Comparison of ENCODE assay signal across 24 cellular contexts in the genomic region with DNA sequence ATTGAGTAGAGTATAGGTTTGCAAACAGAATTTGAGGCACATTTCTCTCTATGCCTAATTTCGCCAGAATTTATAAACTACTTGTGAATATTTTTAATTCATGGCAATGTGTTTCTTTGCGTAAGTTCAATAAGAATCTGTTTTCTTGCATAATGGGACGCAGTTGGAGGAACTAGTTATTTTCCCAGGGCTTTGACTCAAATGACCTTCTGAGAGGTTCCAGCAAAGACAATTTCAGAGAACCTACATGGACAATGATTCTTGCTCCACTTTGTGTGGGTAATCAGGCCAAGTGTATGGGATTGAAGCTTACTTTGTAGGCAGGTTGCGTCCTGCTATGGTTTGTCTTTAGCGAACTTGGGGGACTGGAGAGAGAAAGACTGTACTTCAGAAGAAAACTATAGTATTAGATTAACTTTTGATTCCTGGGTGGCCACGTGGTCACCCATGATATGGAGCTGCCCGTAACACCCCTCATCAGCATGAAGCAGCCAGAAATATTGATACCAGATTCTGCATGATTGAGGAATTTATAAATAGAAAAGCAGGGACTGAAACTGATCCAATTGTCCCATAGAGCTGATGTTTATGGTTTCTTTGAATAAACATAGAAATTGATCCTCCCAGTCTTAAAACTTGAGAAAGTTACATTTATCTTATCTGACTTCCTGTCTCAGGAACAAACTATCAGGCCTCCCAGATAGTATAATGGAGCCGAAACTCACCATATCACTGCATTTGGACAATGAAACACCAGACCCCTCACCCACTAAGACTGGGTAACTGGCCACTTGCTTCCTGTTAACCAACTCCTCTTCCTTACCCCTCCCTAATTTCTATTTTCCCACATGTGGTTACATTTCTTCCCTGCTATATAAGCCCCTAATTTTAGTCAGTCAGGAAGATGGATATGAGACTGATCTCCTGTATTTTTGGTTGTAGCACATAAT.
"Had no signal": no experiment of that assay in that cellular context is flagged by ENCODE, and none has a peak within 500 bp of the region (broad histone marks: within the 10 kb centered on the region; RNA-seq: fewer than 3 reads in every experiment).

No MANE protein-coding gene starts in this region.

- ATAC-seq: left colon; left lung; lower lobe of right lung; natural killer cell; psoas muscle; stimulated activated memory B cell treated with anti-CD40 and anti-IgM and Interleukin-4, amounts not matched to agents 10 μg/mL and 1 μg/mL and 100 μg/mL, for 72 hours; stimulated activated naive CD8-positive, alpha-beta T cell treated with anti-CD3 and anti-CD28 coated beads, Interleukin-15, amount 100 ng/mL, for 72 hours had no signal

- H3K27ac ChIP-seq: left lung, lower lobe of right lung, ovary, psoas muscle, right lobe of liver, tibial nerve, uterus had no signal

- H3K4me2 ChIP-seq: smooth muscle cell had no signal

- H3K27me3 Mint-ChIP-seq: stimulated activated naive CD8-positive, alpha-beta T cell treated with anti-CD3 and anti-CD28 coated beads, Interleukin-15, amount 100 ng/mL, for 72 hours; type B pancreatic cell had no signal

- H3K36me3 Mint-ChIP-seq: naive B cell; natural killer cell; stimulated activated memory B cell treated with anti-CD40 and anti-IgM and Interleukin-4, amounts not matched to agents 10 μg/mL and 1 μg/mL and 100 μg/mL, for 72 hours; type B pancreatic cell had no signal

- H3K27ac Mint-ChIP-seq: naive B cell; natural killer cell; stimulated activated memory B cell treated with anti-CD40 and anti-IgM and Interleukin-4, amounts not matched to agents 10 μg/mL and 1 μg/mL and 100 μg/mL, for 72 hours; stimulated activated naive CD8-positive, alpha-beta T cell treated with anti-CD3 and anti-CD28 coated beads, Interleukin-15, amount 100 ng/mL, for 72 hours; type B pancreatic cell had no signal

- H3K27me3 ChIP-seq: left lung, ovary, right lobe of liver, tibial nerve, uterus had no signal

- H3K9me3 ChIP-seq: left lung, lower lobe of right lung, ovary, psoas muscle, right lobe of liver, tibial nerve, uterus had no signal

- H3K4me3 ChIP-seq: left lung, lower lobe of right lung, ovary, psoas muscle, right lobe of liver, smooth muscle cell, tibial nerve, uterus had no signal

- DNase-seq: hippocampal formation; kidney glomerular epithelial cell; left colon; left lung; lower lobe of right lung; mammary epithelial cell; naive B cell; natural killer cell; ovary; posterior cingulate gyrus; psoas muscle; right lobe of liver; stimulated activated CD4-positive, alpha-beta T cell treated with anti-CD3 and anti-CD28 coated beads, Interleukin-1b, Interleukin-23, amount 100 ng/mL, for 48 hours; stimulated activated CD4-positive, alpha-beta T cell treated with anti-CD3 and anti-CD28 coated beads, Interleukin-2, amount 100 ng/mL, for 48 hours; stimulated activated CD4-positive, alpha-beta T cell treated with anti-CD3 and anti-CD28 coated beads, Interleukin-4, amount 100 ng/mL, for 4 hours; stimulated activated CD8-positive, alpha-beta memory T cell treated with anti-CD3 and anti-CD28 coated beads, Interleukin-4, amount 100 ng/mL, for 48 hours; stimulated activated naive CD4-positive, alpha-beta T cell treated with Interleukin-2 at 50 U/mL for 16 hours; stimulated activated naive CD8-positive, alpha-beta T cell treated with anti-CD3 and anti-CD28 coated beads, Interleukin-15, amount 100 ng/mL, for 72 hours; substantia nigra; uterus had no signal

- H3K4me1 ChIP-seq: left lung, lower lobe of right lung, psoas muscle, right lobe of liver, tibial nerve, uterus had no signal

- H3K9me3 Mint-ChIP-seq: stimulated activated memory B cell treated with anti-CD40 and anti-IgM and Interleukin-4, amounts not matched to agents 10 μg/mL and 1 μg/mL and 100 μg/mL, for 72 hours; stimulated activated naive CD8-positive, alpha-beta T cell treated with anti-CD3 and anti-CD28 coated beads, Interleukin-15, amount 100 ng/mL, for 72 hours; type B pancreatic cell had no signal

- H3K4me1 Mint-ChIP-seq: naive B cell; natural killer cell; stimulated activated memory B cell treated with anti-CD40 and anti-IgM and Interleukin-4, amounts not matched to agents 10 μg/mL and 1 μg/mL and 100 μg/mL, for 72 hours; stimulated activated naive CD8-positive, alpha-beta T cell treated with anti-CD3 and anti-CD28 coated beads, Interleukin-15, amount 100 ng/mL, for 72 hours had no signal

- H3K4me3 Mint-ChIP-seq: naive B cell; natural killer cell; stimulated activated memory B cell treated with anti-CD40 and anti-IgM and Interleukin-4, amounts not matched to agents 10 μg/mL and 1 μg/mL and 100 μg/mL, for 72 hours; stimulated activated naive CD8-positive, alpha-beta T cell treated with anti-CD3 and anti-CD28 coated beads, Interleukin-15, amount 100 ng/mL, for 72 hours; type B pancreatic cell had no signal

- H3K36me3 ChIP-seq: left lung, lower lobe of right lung, ovary, right lobe of liver, tibial nerve, uterus had no signal
